ENCODE assay signal across 8 cellular contexts in the genomic region with DNA sequence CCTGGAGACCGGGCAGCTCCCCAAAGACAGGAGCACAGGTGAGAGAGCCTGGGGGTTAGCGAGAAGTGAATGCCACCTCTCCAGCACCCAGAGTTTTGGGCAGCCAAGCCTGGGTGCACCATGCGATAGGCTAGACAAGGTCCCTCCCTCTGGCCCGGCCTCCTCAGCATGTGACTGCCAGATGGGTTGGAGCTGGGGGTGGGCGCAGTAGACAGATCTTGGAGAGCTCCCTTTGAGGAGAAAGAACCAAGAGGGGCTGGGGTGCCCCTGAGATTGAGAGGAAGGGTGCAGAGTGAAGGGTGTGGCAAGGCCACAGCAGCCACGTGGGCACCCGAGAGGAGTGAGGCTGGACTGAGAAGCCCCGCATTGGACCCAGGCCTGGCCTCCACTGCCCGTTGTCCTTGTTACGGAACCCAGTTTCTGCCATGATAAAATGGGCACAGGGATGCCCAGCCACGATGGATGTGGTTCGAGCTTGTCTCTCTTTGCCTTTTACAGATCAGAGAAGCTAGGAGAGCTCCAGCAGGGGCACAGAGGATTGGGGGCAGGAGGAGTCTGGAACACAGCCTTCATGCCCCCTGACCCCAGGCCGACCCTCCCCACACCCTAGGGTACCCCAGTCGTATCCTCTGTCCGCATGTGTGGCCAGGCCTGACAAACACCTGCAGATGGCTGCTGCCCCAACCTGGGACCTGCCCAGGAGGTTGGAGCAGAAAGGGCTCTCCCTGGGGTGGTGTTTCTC. TPM values are rescaled to one million over a fixed set of nuclear protein-coding genes. Genes with fewer than 3 reads are reported as not detected.
DNase-seq lines count a peak whose midpoint lies in the region; ATAC-seq and TF ChIP-seq lines count a peak whose summit lies in the region.

No MANE protein-coding gene starts in this region.

- POLR2A ChIA-PET in HCT116 (lab: Charles Lee), result no interaction called here

- intact Hi-C loops in HCT116 (cut with micrococcal nuclease), result no loop called here

- peak overlapping the region; percentile 83 to 84 for H3K4me3 ChIP-seq in HCT116 (replicated peaks in 1 of 2; ENCODE audit: low read depth in 1 of 2, low read length in 2 of 2)
- H3K4me3 ChIP-seq in SU-DHL-6 (ENCODE audit: insufficient read depth, low read length, poor library complexity, severe bottlenecking), result no peak overlapping the region
- H3K4me3 ChIP-seq in fibroblast of lung (replicated peaks in 1 of 4; ENCODE audit: control extremely low read depth in 1 of 4, insufficient read depth in 1 of 4, low read depth in 3 of 4, low read length in 4 of 4), result peak overlapping the region in 1 of 4 experiments; percentile 90
- peak overlapping the region; percentile 99 for H3K4me3 ChIP-seq in skeletal muscle satellite cell (ENCODE audit: low read length)

- H4K20me1 ChIP-seq in HCT116 (ENCODE audit: insufficient read depth) (no peaks in the 10 kb centered on the region), SU-DHL-6 (ENCODE audit: low read depth, low read length) (no peaks in the 10 kb centered on the region), fibroblast of lung (ENCODE audit: control insufficient read depth, extremely low read depth, insufficient read depth, low read length) (no peaks in the 10 kb centered on the region)

- H3K9me2 ChIP-seq in HCT116 (ENCODE audit: insufficient read depth), result no peaks in the 10 kb centered on the region
- H3K9me2 ChIP-seq in SU-DHL-6 (replicated peaks; ENCODE audit: insufficient read depth, low read length), result no peaks in the 10 kb centered on the region

- H3K36me3 ChIP-seq in HCT116 (ENCODE audit: control insufficient read depth in 1 of 2, insufficient read depth in 2 of 2, low read length in 2 of 2) (no peaks in the 10 kb centered on the region; a peak in 1 of 4 replicates), SU-DHL-6 (ENCODE audit: low read length) (no peaks in the 10 kb centered on the region), fibroblast of lung (ENCODE audit: control insufficient read depth, insufficient read depth, low read length) (peaks cover 2% of the 10 kb centered on the region), skeletal muscle satellite cell (ENCODE audit: insufficient read depth, low read length) (no peaks in the 10 kb centered on the region)

- no peak for TF ChIP-seq RAD21 in HCT116 (IDR thresholded peaks at IDR 0.05; ENCODE audit: low read depth)

- H2AFZ ChIP-seq in HCT116 (ENCODE audit: low read depth, low read length, poor library complexity, severe bottlenecking) (no peak overlapping the region), SU-DHL-6 (ENCODE audit: low read depth, low read length, severe bottlenecking) (no peak overlapping the region), fibroblast of lung (ENCODE audit: low read length) (no peak overlapping the region)

- DNase-seq in HCT116 (ENCODE audit: low read depth, low spot score) (no peak), fibroblast of lung (ENCODE audit: low read depth in 2 of 2) (no peak), 8988T (no peak)
- DNase-seq in stimulated activated CD4-positive, alpha-beta T cell treated with anti-CD3 and anti-CD28 coated beads, Interleukin-12 subunit alpha, Interleukin-12 subunit beta, amount 100 ng/mL, for 4 hours, result no peak
- no peak for DNase-seq in central memory CD4-positive, alpha-beta T cell

- H3K4me2 ChIP-seq in HCT116 (ENCODE audit: low read length) (peak overlapping the region; percentile 94), SU-DHL-6 (ENCODE audit: low read depth, low read length, poor library complexity, severe bottlenecking) (peak overlapping the region; percentile 65), fibroblast of lung (ENCODE audit: extremely low read depth, insufficient read depth, low read length) (peak overlapping the region; percentile 90), skeletal muscle satellite cell (ENCODE audit: low read length) (peak overlapping the region; percentile 100)

- TF ChIP-seq POLR2A in HCT116 (IDR thresholded peaks at IDR 0.05; ENCODE audit: borderline replicate concordance, extremely low read depth, insufficient read depth, insufficient read length), result no peak

- H3K9me3 ChIP-seq in HCT116 (ENCODE audit: control insufficient read depth in 1 of 2, insufficient read depth in 1 of 2, low read depth in 1 of 2, low read length in 2 of 2) (no peaks in the 10 kb centered on the region), SU-DHL-6 (ENCODE audit: insufficient read depth, low read length) (no peaks in the 10 kb centered on the region), fibroblast of lung (ENCODE audit: control insufficient read depth, insufficient read depth, low read depth, low read length) (no peaks in the 10 kb centered on the region), skeletal muscle satellite cell (replicated peaks; ENCODE audit: low read length) (no peaks in the 10 kb centered on the region)

- TF ChIP-seq CTCF in HCT116 (IDR thresholded peaks at IDR 0.05 in 2 of 3, conservative IDR thresholded peaks at IDR 0.05 in 1 of 3; ENCODE audit: borderline replicate concordance in 1 of 3, insufficient read depth in 1 of 3, low read depth in 2 of 3, low read length in 2 of 3), result no peak
- TF ChIP-seq CTCF in SU-DHL-6 (IDR thresholded peaks at IDR 0.05; ENCODE audit: insufficient read depth, low read length, poor library complexity, severe bottlenecking), result no peak
- TF ChIP-seq CTCF in fibroblast of lung (conservative IDR thresholded peaks at IDR 0.05 in 1 of 2, IDR thresholded peaks at IDR 0.05 in 1 of 2; ENCODE audit: low read depth in 1 of 2, low read length in 2 of 2), result no peak

- H3K9ac ChIP-seq in HCT116 (ENCODE audit: low read length), result peak overlapping the region; percentile 98
- H3K9ac ChIP-seq in SU-DHL-6 (ENCODE audit: low read length), result peak overlapping the region; percentile 69
- H3K9ac ChIP-seq in fibroblast of lung (ENCODE audit: insufficient read depth, low read length), result no peak overlapping the region
- H3K9ac ChIP-seq in skeletal muscle satellite cell (ENCODE audit: low read depth, low read length), result peak overlapping the region; percentile 92

- RAD21 ChIA-PET in HCT116 (lab: Charles Lee; ENCODE audit: low non-redundant PET in 1 of 2, low total read pairs in 2 of 2, uncharacterized antibody in 2 of 2, unreplicated experiment in 2 of 2), result no interaction called here

- no peaks in the 10 kb centered on the region for H3K27me3 ChIP-seq in HCT116 (ENCODE audit: insufficient read depth, low read length)
- H3K27me3 ChIP-seq in SU-DHL-6 (ENCODE audit: low read length), result no peaks in the 10 kb centered on the region
- peaks cover 10% of the 10 kb centered on the region for H3K27me3 ChIP-seq in fibroblast of lung (ENCODE audit: control insufficient read depth, insufficient read depth, low read length)
- H3K27me3 ChIP-seq in skeletal muscle satellite cell (ENCODE audit: control insufficient read depth, insufficient read depth, low read length), result peaks cover 12% of the 10 kb centered on the region

- CTCF ChIA-PET in HCT116 (lab: Charles Lee), result interaction anchor here (0.7 to 2.1 kb wide), 5 partner anchors 9 to 242 kb away, joined by 3 to 10 read pairs (median 5); no protein-coding TSS in a partner anchor

- H3K4me1 ChIP-seq in HCT116 (ENCODE audit: control insufficient read depth in 1 of 2, insufficient read depth in 2 of 2, low read length in 2 of 2) (peaks cover 14 to 37% of the 10 kb centered on the region in 2 experiments; a peak in 3 of 4 replicates), fibroblast of lung (ENCODE audit: control insufficient read depth, extremely low read depth, insufficient read depth, low read length) (peaks cover 4% of the 10 kb centered on the region), skeletal muscle satellite cell (ENCODE audit: control insufficient read depth, insufficient read depth, low read length) (peaks cover 12% of the 10 kb centered on the region)

- ATAC-seq in HCT116 (no peak), GM21526 (IDR thresholded peaks at IDR 0.05; ENCODE audit: low FRiP score, unreplicated experiment) (no peak)

- H3F3A ChIP-seq in SU-DHL-6 (ENCODE audit: insufficient read depth), result peaks cover 6% of the 10 kb centered on the region; the same call in 1 of the 2 replicates

- no TSS peak for BruUV-seq in HCT116 (replicated peaks; lab: Mats Ljungman, UMichigan)

- peak overlapping the region; percentile 79 for H3K27ac ChIP-seq in HCT116 (ENCODE audit: low read depth, low read length)
- no peak overlapping the region for H3K27ac ChIP-seq in SU-DHL-6 (ENCODE audit: low read depth, low read length)
- H3K27ac ChIP-seq in fibroblast of lung (ENCODE audit: insufficient read depth, low read length), result no peak overlapping the region

- H3K79me2 ChIP-seq in HCT116 (ENCODE audit: insufficient read depth, low read length) (peaks cover 12% of the 10 kb centered on the region; the same call in 1 of the 2 replicates), SU-DHL-6 (ENCODE audit: insufficient read depth, low read length) (no peaks in the 10 kb centered on the region), fibroblast of lung (ENCODE audit: control insufficient read depth, insufficient read depth, low read length) (peaks cover 4% of the 10 kb centered on the region)

RNA-seq across cellular contexts. Expression of gene TMEM141, which starts 1.3 kb away (rescaled TPM):
- 73.6 TPM for total RNA-seq in HCT116 (2021; ENCODE audit: unreplicated experiment)
- 85.5 and 93.7 TPM in 2 replicates for polyA plus RNA-seq in HCT116 (2012)
- total RNA-seq in fibroblast of lung, result 40.1 and 56.5 TPM in 2 replicates
- 43.3 and 53.4 TPM in 2 replicates for polyA plus RNA-seq in fibroblast of lung
- 47.4 and 63.9 TPM in 2 replicates for polyA plus RNA-seq in fibroblast of lung (2012)
- 37.9 and 56.4 TPM in 2 replicates for polyA minus RNA-seq in fibroblast of lung (ENCODE audit: low replicate concordance)
- total RNA-seq in skeletal muscle satellite cell (2012; rRNA removed), result 52.4 and 53.7 TPM in 2 replicates

RNA-seq across cellular contexts. Expression of gene CCDC183, which starts 3.6 kb away (rescaled TPM):
- total RNA-seq in HCT116 (2021; ENCODE audit: unreplicated experiment) (2.8 TPM), fibroblast of lung (0.99 and 1.0 TPM in 2 replicates)
- polyA plus RNA-seq in HCT116 (2012), result 1.0 and 1.6 TPM in 2 replicates
- polyA plus RNA-seq in fibroblast of lung, result 0.05 and 0.35 TPM in 2 replicates
- polyA plus RNA-seq in fibroblast of lung (2012), result 0.17 and 0.29 TPM in 2 replicates
- polyA minus RNA-seq in fibroblast of lung (ENCODE audit: low replicate concordance), result not detected in 2 replicates
- 0.44 TPM in 1 of 2 replicates, not detected in the other for total RNA-seq in skeletal muscle satellite cell (2012; rRNA removed)

RNA-seq across cellular contexts. Expression of gene RABL6, which starts 15.3 kb away (rescaled TPM):
- total RNA-seq in HCT116 (2021; ENCODE audit: unreplicated experiment), result 98.6 TPM
- 71.0 and 76.1 TPM in 2 replicates for polyA plus RNA-seq in HCT116 (2012)
- total RNA-seq in fibroblast of lung, result 55.0 and 59.6 TPM in 2 replicates
- 36.8 and 56.7 TPM in 2 replicates for polyA plus RNA-seq in fibroblast of lung
- polyA plus RNA-seq in fibroblast of lung (2012), result 66.6 and 90.9 TPM in 2 replicates
- 74.0 and 99.4 TPM in 2 replicates for polyA minus RNA-seq in fibroblast of lung (ENCODE audit: low replicate concordance)
- 42.3 and 42.8 TPM in 2 replicates for total RNA-seq in skeletal muscle satellite cell (2012; rRNA removed)

RNA-seq across cellular contexts. Expression of gene LCN15, which starts 28.2 kb away (rescaled TPM):
- total RNA-seq in HCT116 (2021; ENCODE audit: unreplicated experiment), result 0.76 TPM
- 0.07 and 0.08 TPM in 2 replicates for polyA plus RNA-seq in HCT116 (2012)
- total RNA-seq in fibroblast of lung, result not detected in 2 replicates
- polyA plus RNA-seq in fibroblast of lung, result not detected in 2 replicates
- polyA plus RNA-seq in fibroblast of lung (2012), result not detected in 2 replicates
- polyA minus RNA-seq in fibroblast of lung (ENCODE audit: low replicate concordance), result not detected in 2 replicates
- total RNA-seq in skeletal muscle satellite cell (2012; rRNA removed), result not detected in 2 replicates

RNA-seq across cellular contexts. Expression of gene LCN8, which starts 34.4 kb away (rescaled TPM):
- not detected for total RNA-seq in HCT116 (2021; ENCODE audit: unreplicated experiment)
- not detected in 2 replicates for polyA plus RNA-seq in HCT116 (2012)
- not detected in 2 replicates for total RNA-seq in fibroblast of lung
- not detected in 2 replicates for polyA plus RNA-seq in fibroblast of lung
- not detected in 2 replicates for polyA plus RNA-seq in fibroblast of lung (2012)
- polyA minus RNA-seq in fibroblast of lung (ENCODE audit: low replicate concordance), result not detected in 2 replicates
- total RNA-seq in skeletal muscle satellite cell (2012; rRNA removed), result not detected in 2 replicates
